ENCODE assay signal across 1 cellular context in genomic region chr2:209496586-209496982, GRCh38.
TF ChIP-seq lines count a peak whose summit lies in the region.

No MANE protein-coding gene starts in this region.

TF ChIP-seq in HEK293T, 16 proteins besides CTCF, POLR2A, EP300 and RAD21 (continued from another document):
- TF ChIP-seq PKNOX1 (IDR thresholded peaks at IDR 0.05): no peak
- TF ChIP-seq BHLHE40 (IDR thresholded peaks at IDR 0.05; ENCODE audit: borderline replicate concordance): no peak
- TF ChIP-seq ELF4 (IDR thresholded peaks at IDR 0.05): no peak
- TF ChIP-seq CTBP1 (IDR thresholded peaks at IDR 0.05; ENCODE audit: borderline replicate concordance): no peak
- no peak for TF ChIP-seq LEF1 (IDR thresholded peaks at IDR 0.05; ENCODE audit: borderline replicate concordance)
- TF ChIP-seq L3MBTL2 (conservative IDR thresholded peaks at IDR 0.05): no peak
- no peak for TF ChIP-seq ZNF384 (IDR thresholded peaks at IDR 0.05)
